1 cellular context compared by ENCODE assay signal in genomic region chr1:234869182-234870019, GRCh38.
TF ChIP-seq lines count a peak whose summit lies in the region.

No MANE protein-coding gene starts in this region.

TF ChIP-seq in H1, 55 proteins besides CTCF, POLR2A, EP300 and RAD21 (continued from another document):
- no peak for TF ChIP-seq CHD7 (IDR thresholded peaks at IDR 0.05; ENCODE audit: insufficient replicate concordance, low read length)
- no peak for TF ChIP-seq RBBP5 (IDR thresholded peaks at IDR 0.05; ENCODE audit: borderline replicate concordance, low read depth, low read length)
- TF ChIP-seq E2F6 (IDR thresholded peaks at IDR 0.05), result no peak
